In the genomic region with DNA sequence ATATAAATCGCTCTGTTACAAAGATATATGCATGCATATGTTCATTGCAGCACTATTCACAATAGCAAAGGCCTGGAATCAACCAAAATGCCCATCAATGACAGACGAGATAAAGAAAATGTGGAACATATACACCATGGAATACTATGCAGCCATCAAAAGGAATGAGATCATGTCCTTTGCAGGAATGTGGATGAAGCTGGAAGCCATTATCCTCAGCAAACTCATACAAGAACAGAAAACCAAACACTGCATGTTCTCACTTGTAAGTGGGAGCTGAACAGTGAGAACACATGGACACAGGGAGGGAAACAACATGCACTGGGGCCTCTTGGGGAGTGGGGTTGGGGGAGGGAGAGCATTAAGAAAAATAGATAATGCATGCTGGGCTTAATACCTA, we compare ENCODE assay signal across 4 cellular contexts. TPM values are rescaled to one million over a fixed set of nuclear protein-coding genes. Genes with fewer than 3 reads are reported as not detected.
"Had no signal": no experiment of that assay in that cellular context is flagged by ENCODE, and none has a peak within 500 bp of the region (broad histone marks: within the 10 kb centered on the region; RNA-seq: fewer than 3 reads in every experiment).

No MANE protein-coding gene starts in this region.

RNA-seq across cellular contexts. Expression of a gene that starts 5.5 kb away (rescaled TPM):
- total RNA-seq: chondrocyte, MCF 10A, PC-9, SK-MEL-5 had no signal
